In genomic region chr1:246002725-246003441, GRCh38 we compare ENCODE assay signal across 8 cellular contexts.
DNase-seq lines count a peak whose midpoint lies in the region; ATAC-seq and TF ChIP-seq lines count a peak whose summit lies in the region.

No MANE protein-coding gene starts in this region.

- POLR2A ChIA-PET in activated naive CD8-positive, alpha-beta T cell treated with anti-CD3 and anti-CD28 coated beads, Interleukin-2, amount 10 ng/mL, durations not matched to agents 7 days and 5 days (lab: Charles Lee): no interaction called here

- DNase-seq in DMS53 treated with DMSO at 0.1 percent for 48 hours (lab: John Stamatoyannopoulos, UW; ENCODE audit: unreplicated experiment) (peak; percentile 85), H7 (peak; percentile 86), NCI-H1436 (lab: John Stamatoyannopoulos, UW) (peak; percentile 93), SW 1271 (lab: John Stamatoyannopoulos, UW) (peak; percentile 45 to 85), cardiac muscle cell (ENCODE audit: low read depth in 1 of 2, low spot score in 1 of 2) (peak; percentile 94 to 95), prostate gland (ENCODE audit: low spot score) (peak; percentile 89), uterus (peak; percentile 75)
- DNase-seq in activated naive CD8-positive, alpha-beta T cell treated with anti-CD3 and anti-CD28 coated beads, Interleukin-2, amount 10 ng/mL, durations not matched to agents 7 days and 5 days: peak; percentile 78

- WGBS in prostate gland: 82% methylated on average over 23 of the region's 23 CpGs

- no peaks in the 10 kb centered on the region for H3K36me3 Mint-ChIP-seq in activated naive CD8-positive, alpha-beta T cell treated with anti-CD3 and anti-CD28 coated beads, Interleukin-2, amount 10 ng/mL, durations not matched to agents 7 days and 5 days

- peak; percentile 61 for ATAC-seq in activated naive CD8-positive, alpha-beta T cell treated with anti-CD3 and anti-CD28 coated beads, Interleukin-2, amount 10 ng/mL, durations not matched to agents 7 days and 5 days (ENCODE audit: low read depth)

- TF ChIP-seq CTCF in cardiac muscle cell (IDR thresholded peaks at IDR 0.05; ENCODE audit: low read depth, low read length) (peak; percentile 85), prostate gland (IDR thresholded peaks at IDR 0.05) (peak; percentile 84 to 95 (median 86)), uterus (IDR thresholded peaks at IDR 0.05) (peak; percentile 73 to 89 (median 78))

- H3K9me3 ChIP-seq in cardiac muscle cell (ENCODE audit: low read depth) (no peaks in the 10 kb centered on the region), prostate gland (no peaks in the 10 kb centered on the region), uterus (no peaks in the 10 kb centered on the region)

- no peaks in the 10 kb centered on the region for H3K27me3 Mint-ChIP-seq in activated naive CD8-positive, alpha-beta T cell treated with anti-CD3 and anti-CD28 coated beads, Interleukin-2, amount 10 ng/mL, durations not matched to agents 7 days and 5 days

- H3K27ac Mint-ChIP-seq in activated naive CD8-positive, alpha-beta T cell treated with anti-CD3 and anti-CD28 coated beads, Interleukin-2, amount 10 ng/mL, durations not matched to agents 7 days and 5 days: no peak overlapping the region

- H3K4me1 ChIP-seq in cardiac muscle cell (ENCODE audit: low read depth) (peaks cover 4% of the 10 kb centered on the region), prostate gland (replicated peaks) (peaks cover 9% of the 10 kb centered on the region), uterus (no peaks in the 10 kb centered on the region)

- no peaks in the 10 kb centered on the region for H3K4me1 Mint-ChIP-seq in activated naive CD8-positive, alpha-beta T cell treated with anti-CD3 and anti-CD28 coated beads, Interleukin-2, amount 10 ng/mL, durations not matched to agents 7 days and 5 days

- H3K27ac ChIP-seq in cardiac muscle cell: no peak overlapping the region
- no peak overlapping the region for H3K27ac ChIP-seq in prostate gland
- no peak overlapping the region for H3K27ac ChIP-seq in uterus

- H3K27me3 ChIP-seq in H7 (ENCODE audit: control insufficient read depth, insufficient read depth, low read length) (no peaks in the 10 kb centered on the region), cardiac muscle cell (no peaks in the 10 kb centered on the region), prostate gland (replicated peaks; ENCODE audit: insufficient read depth) (no peaks in the 10 kb centered on the region), uterus (no peaks in the 10 kb centered on the region)

- H3K4me3 Mint-ChIP-seq in activated naive CD8-positive, alpha-beta T cell treated with anti-CD3 and anti-CD28 coated beads, Interleukin-2, amount 10 ng/mL, durations not matched to agents 7 days and 5 days: no peak overlapping the region

- H3K4me3 ChIP-seq in H7 (ENCODE audit: insufficient read depth, low read depth, low read length) (no peak overlapping the region), cardiac muscle cell (no peak overlapping the region), prostate gland (no peak overlapping the region), uterus (no peak overlapping the region)

- H3K9me3 Mint-ChIP-seq in activated naive CD8-positive, alpha-beta T cell treated with anti-CD3 and anti-CD28 coated beads, Interleukin-2, amount 10 ng/mL, durations not matched to agents 7 days and 5 days: no peaks in the 10 kb centered on the region

- intact Hi-C loops in prostate gland (cut with DNase I) (loop anchor here (2.0 to 10.0 kb wide), 4 partner anchors 131 to 848 kb away; partner anchors contain the start of gene KIF26B), uterus (cut with DNase I; ENCODE audit: low total_unique reads) (no loop called here)

- TF ChIP-seq POLR2A in prostate gland (IDR thresholded peaks at IDR 0.05) (no peak), uterus (IDR thresholded peaks at IDR 0.05) (no peak)

- H3K36me3 ChIP-seq in H7 (replicated peaks; ENCODE audit: control insufficient read depth, insufficient read depth, low read length): no peaks in the 10 kb centered on the region
- H3K36me3 ChIP-seq in cardiac muscle cell: no peaks in the 10 kb centered on the region
- H3K36me3 ChIP-seq in prostate gland: no peaks in the 10 kb centered on the region
- H3K36me3 ChIP-seq in uterus: no peaks in the 10 kb centered on the region
